Comparison of ENCODE assay signal across 19 cellular contexts in genomic region chr1:88680446-88680845, GRCh38.
"Had no signal": no experiment of that assay in that cellular context is flagged by ENCODE, and none has a peak within 500 bp of the region (broad histone marks: within the 10 kb centered on the region; RNA-seq: fewer than 3 reads in every experiment).

No MANE protein-coding gene starts in this region.

- ATAC-seq: activated CD4-positive, alpha-beta T cell treated with anti-CD3 and anti-CD28 coated beads for 36 hours; left lobe of liver; WTC11 had no signal

- H3K27me3 Mint-ChIP-seq: activated CD4-positive, alpha-beta memory T cell treated with anti-CD3 and anti-CD28 coated beads for 36 hours; activated CD4-positive, alpha-beta T cell treated with anti-CD3 and anti-CD28 coated beads for 36 hours; activated naive CD8-positive, alpha-beta T cell; activated T-cell treated with anti-CD3 and anti-CD28 coated beads, Interleukin-2, amount 50 U/mL, for 24 hours; dendritic cell treated with granulocyte-macrophage colony-stimulating factor and Interleukin-4, amounts not matched to agents 40 ng/mL and 50 ng/mL, for 4 days; progenitor cell of endocrine pancreas had no signal

- H3K9me3 ChIP-seq: esophagus squamous epithelium, tibial artery had no signal

- H3K9me3 Mint-ChIP-seq: activated CD4-positive, alpha-beta memory T cell treated with anti-CD3 and anti-CD28 coated beads for 36 hours; activated T-cell treated with anti-CD3 and anti-CD28 coated beads, Interleukin-2, amount 50 U/mL, for 24 hours; dendritic cell treated with granulocyte-macrophage colony-stimulating factor and Interleukin-4, amounts not matched to agents 40 ng/mL and 50 ng/mL, for 4 days; mesothelial cell of epicardium; WTC11 had no signal

- H3K27ac ChIP-seq: esophagus squamous epithelium, tibial artery had no signal

- H3K36me3 Mint-ChIP-seq: activated naive CD8-positive, alpha-beta T cell; mesothelial cell of epicardium; WTC11 had no signal

- H3K27ac Mint-ChIP-seq: activated CD4-positive, alpha-beta memory T cell treated with anti-CD3 and anti-CD28 coated beads for 36 hours; activated CD4-positive, alpha-beta T cell treated with anti-CD3 and anti-CD28 coated beads for 36 hours; activated T-cell treated with anti-CD3 and anti-CD28 coated beads, Interleukin-2, amount 50 U/mL, for 24 hours; dendritic cell treated with granulocyte-macrophage colony-stimulating factor and Interleukin-4, amounts not matched to agents 40 ng/mL and 50 ng/mL, for 4 days; WTC11 had no signal

- H3K4me3 Mint-ChIP-seq: activated CD4-positive, alpha-beta memory T cell treated with anti-CD3 and anti-CD28 coated beads for 36 hours; activated CD4-positive, alpha-beta T cell treated with anti-CD3 and anti-CD28 coated beads for 36 hours; activated naive CD8-positive, alpha-beta T cell; activated T-cell treated with anti-CD3 and anti-CD28 coated beads, Interleukin-2, amount 50 U/mL, for 24 hours; dendritic cell treated with granulocyte-macrophage colony-stimulating factor and Interleukin-4, amounts not matched to agents 40 ng/mL and 50 ng/mL, for 4 days; mesothelial cell of epicardium; WTC11 had no signal

- H3K4me3 ChIP-seq: esophagus squamous epithelium, lung, tibial artery had no signal

- DNase-seq: activated CD4-positive, alpha-beta memory T cell treated with anti-CD3 and anti-CD28 coated beads for 36 hours; activated CD4-positive, alpha-beta T cell treated with anti-CD3 and anti-CD28 coated beads for 36 hours; activated effector memory CD4-positive, alpha-beta T cell treated with Interleukin-2 at 50 U/mL for 16 hours; activated T-cell treated with anti-CD3 and anti-CD28 coated beads, Interleukin-2, amount 50 U/mL, for 24 hours; effector memory CD4-positive, alpha-beta T cell; esophagus squamous epithelium; foreskin melanocyte; kidney; stimulated activated CD4-positive, alpha-beta T cell treated with anti-CD3 and anti-CD28 coated beads, Interleukin-2, amount 100 ng/mL, for 24 hours; stimulated activated naive CD4-positive, alpha-beta T cell treated with Interleukin-2 at 50 U/mL for 16 hours; substantia nigra; tibial artery had no signal

- H3K36me3 ChIP-seq: esophagus squamous epithelium, tibial artery had no signal

- H3K27me3 ChIP-seq: esophagus squamous epithelium, tibial artery had no signal
